Comparison of ENCODE assay signal across 22 cellular contexts in genomic region chr11:16713594-16713993, GRCh38.
"Had no signal": no experiment of that assay in that cellular context is flagged by ENCODE, and none has a peak within 500 bp of the region (broad histone marks: within the 10 kb centered on the region; RNA-seq: fewer than 3 reads in every experiment).

No MANE protein-coding gene starts in this region.

- ATAC-seq: left lobe of liver; naive thymus-derived CD4-positive, alpha-beta T cell; right cardiac atrium; stimulated activated memory B cell treated with anti-CD40 and anti-IgM and Interleukin-4, amounts not matched to agents 10 μg/mL and 1 μg/mL and 100 μg/mL, for 72 hours; stimulated activated naive CD8-positive, alpha-beta T cell treated with anti-CD3 and anti-CD28 coated beads, Interleukin-15, Interleukin-2, amounts not matched to agents 100 U/mL and 50 U/mL, for 24 hours had no signal

- FAIRE-seq: endothelial cell of umbilical vein, keratinocyte had no signal

- H3K27me3 ChIP-seq: esophagus squamous epithelium, neural progenitor cell, spleen, testis, tibial artery had no signal

- H3K36me3 ChIP-seq: esophagus squamous epithelium, neural progenitor cell, prostate gland, spleen, tibial artery had no signal

- H2AFZ ChIP-seq: neural progenitor cell had no signal

- H3K4me3 ChIP-seq: coronary artery, esophagus squamous epithelium, neural progenitor cell, prostate gland, skin epidermis, spleen, testis, tibial artery had no signal

- H3K4me1 ChIP-seq: esophagus squamous epithelium, prostate gland, spleen, testis, tibial artery had no signal

- H3K9me3 ChIP-seq: esophagus squamous epithelium, prostate gland, spleen, testis, tibial artery had no signal

- H3K9ac ChIP-seq: neural progenitor cell had no signal

- DNase-seq: dermis blood vessel endothelial cell; effector memory CD4-positive, alpha-beta T cell; erythroblast; esophagus squamous epithelium; head of caudate nucleus; mesenchymal stem cell; naive thymus-derived CD4-positive, alpha-beta T cell; right cardiac atrium; spleen; stimulated activated CD4-positive, alpha-beta T cell treated with anti-CD3 and anti-CD28 coated beads, Interleukin-4, amount 100 ng/mL, for 4 hours; stimulated activated naive CD8-positive, alpha-beta T cell treated with anti-CD3 and anti-CD28 coated beads, Interleukin-15, Interleukin-2, amounts not matched to agents 100 U/mL and 50 U/mL, for 24 hours; substantia nigra; testis; tibial artery had no signal

- H3K4me2 ChIP-seq: neural progenitor cell had no signal

- H3K27ac ChIP-seq: coronary artery, esophagus squamous epithelium, neural progenitor cell, prostate gland, skin epidermis, spleen, testis, tibial artery had no signal
